In the genomic region with DNA sequence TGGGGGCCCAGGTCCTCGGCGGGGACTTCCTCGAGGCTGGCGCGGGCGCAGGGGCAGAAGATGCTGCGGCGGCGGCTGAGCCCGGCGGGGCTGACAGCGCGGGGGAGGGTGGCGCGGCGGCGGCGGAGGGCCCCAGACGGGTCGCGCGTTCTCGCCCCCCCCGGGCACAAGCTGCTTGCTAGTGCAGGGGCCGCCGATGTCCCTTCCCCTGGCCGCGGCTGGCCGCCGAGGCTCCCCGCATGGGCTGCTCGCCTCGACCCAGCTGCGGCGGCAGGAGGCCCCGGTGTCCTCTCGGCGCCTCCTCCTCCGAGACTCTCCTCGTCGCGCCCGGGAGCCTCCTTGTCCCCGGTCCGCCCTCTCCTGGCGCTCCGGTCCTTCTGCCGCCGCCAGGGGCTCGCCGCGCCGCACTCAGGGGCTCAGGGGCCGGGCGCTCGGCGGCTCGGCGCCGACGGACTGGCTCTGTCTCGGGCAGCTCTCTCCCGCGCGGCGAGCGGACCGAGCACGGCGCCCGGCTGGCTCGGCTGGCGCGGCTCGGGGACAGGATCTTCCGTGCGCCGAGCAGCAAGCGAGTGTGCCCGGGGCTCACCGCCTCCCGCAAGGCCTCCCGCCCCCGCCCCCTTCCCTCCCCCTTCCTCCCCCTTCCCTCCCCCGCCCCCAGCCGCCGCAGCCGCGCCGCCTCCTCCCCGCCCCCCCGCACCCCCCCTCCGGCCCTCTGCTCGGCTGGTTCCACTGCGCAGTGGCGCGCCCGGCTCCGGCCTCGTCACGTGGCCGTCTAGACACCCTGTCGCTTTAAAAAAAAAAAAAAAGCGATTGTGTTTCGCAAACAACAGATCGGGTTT, we compare ENCODE assay signal across 1 cellular context.
A peak's percentile ranks its signal among the peaks of the same experiment; 100 is the strongest.
TF ChIP-seq lines count a peak whose summit lies in the region.

No MANE protein-coding gene starts in this region.

TF ChIP-seq in IMR-90, 13 proteins besides CTCF, POLR2A, EP300 and RAD21:
- TF ChIP-seq FOS (IDR thresholded peaks at IDR 0.05; ENCODE audit: low read depth, low read length), result no peak
- TF ChIP-seq SMC3 (IDR thresholded peaks at IDR 0.05; ENCODE audit: low read depth, low read length), result peak; percentile 30
- TF ChIP-seq, protein P1, sequence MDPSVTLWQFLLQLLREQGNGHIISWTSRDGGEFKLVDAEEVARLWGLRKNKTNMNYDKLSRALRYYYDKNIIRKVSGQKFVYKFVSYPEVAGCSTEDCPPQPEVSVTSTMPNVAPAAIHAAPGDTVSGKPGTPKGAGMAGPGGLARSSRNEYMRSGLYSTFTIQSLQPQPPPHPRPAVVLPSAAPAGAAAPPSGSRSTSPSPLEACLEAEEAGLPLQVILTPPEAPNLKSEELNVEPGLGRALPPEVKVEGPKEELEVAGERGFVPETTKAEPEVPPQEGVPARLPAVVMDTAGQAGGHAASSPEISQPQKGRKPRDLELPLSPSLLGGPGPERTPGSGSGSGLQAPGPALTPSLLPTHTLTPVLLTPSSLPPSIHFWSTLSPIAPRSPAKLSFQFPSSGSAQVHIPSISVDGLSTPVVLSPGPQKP (IDR thresholded peaks at IDR 0.05; ENCODE audit: borderline replicate concordance, low read depth, low read length), result no peak
- TF ChIP-seq CHD1 (IDR thresholded peaks at IDR 0.05; ENCODE audit: low read depth, low read length), result peak; percentile 92; the same call in 1 of the 2 replicates
- no peak for TF ChIP-seq MAFK (IDR thresholded peaks at IDR 0.05; ENCODE audit: low read depth, low read length)
- TF ChIP-seq MAZ (IDR thresholded peaks at IDR 0.05; ENCODE audit: borderline replicate concordance, low read depth, low read length), result peak; percentile 38; the same call in 1 of the 2 replicates
- TF ChIP-seq, protein P2, sequence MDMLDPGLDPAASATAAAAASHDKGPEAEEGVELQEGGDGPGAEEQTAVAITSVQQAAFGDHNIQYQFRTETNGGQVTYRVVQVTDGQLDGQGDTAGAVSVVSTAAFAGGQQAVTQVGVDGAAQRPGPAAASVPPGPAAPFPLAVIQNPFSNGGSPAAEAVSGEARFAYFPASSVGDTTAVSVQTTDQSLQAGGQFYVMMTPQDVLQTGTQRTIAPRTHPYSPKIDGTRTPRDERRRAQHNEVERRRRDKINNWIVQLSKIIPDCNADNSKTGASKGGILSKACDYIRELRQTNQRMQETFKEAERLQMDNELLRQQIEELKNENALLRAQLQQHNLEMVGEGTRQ (IDR thresholded peaks at IDR 0.05; ENCODE audit: low read depth, low read length), result peak; percentile 91
- no peak for TF ChIP-seq RFX5 (IDR thresholded peaks at IDR 0.05; ENCODE audit: low read depth, low read length)
- peak; percentile 58; the same call in 1 of the 2 replicates for TF ChIP-seq MXI1 (IDR thresholded peaks at IDR 0.05; ENCODE audit: borderline replicate concordance, low read depth, low read length)
- peak; percentile 60; the same call in 1 of the 2 replicates for TF ChIP-seq BHLHE40 (IDR thresholded peaks at IDR 0.05; ENCODE audit: low read depth, low read length)
- no peak for TF ChIP-seq NFE2L2 (IDR thresholded peaks at IDR 0.05; ENCODE audit: low read depth, low read length)
- peak; percentile 76 for TF ChIP-seq CEBPB (IDR thresholded peaks at IDR 0.05; ENCODE audit: low read depth, low read length)
- TF ChIP-seq RCOR1 (IDR thresholded peaks at IDR 0.05; ENCODE audit: insufficient replicate concordance, low read length), result no peak
